Comparison of ENCODE assay signal across 8 cellular contexts in genomic region chr5:178116406-178116885, GRCh38. TPM values are rescaled to one million over a fixed set of nuclear protein-coding genes. Genes with fewer than 3 reads are reported as not detected.
DNase-seq lines count a peak whose midpoint lies in the region; ATAC-seq and TF ChIP-seq lines count a peak whose summit lies in the region.

No MANE protein-coding gene starts in this region.

- peaks cover 0 to 2% of the 10 kb centered on the region in 2 donors for H3K9me3 ChIP-seq in esophagus (ENCODE audit: control insufficient read depth in 2 of 2, insufficient read depth in 1 of 2, low read depth in 1 of 2, low read length in 1 of 2)

- H3K27me3 ChIP-seq in esophagus (ENCODE audit: control insufficient read depth in 1 of 2, insufficient read depth in 2 of 2, low read length in 2 of 2) = no peaks in the 10 kb centered on the region

- peaks cover 3% of the 10 kb centered on the region for H3K9me3 Mint-ChIP-seq in activated CD4-positive, alpha-beta T cell treated with anti-CD3 and anti-CD28 coated beads for 36 hours (ENCODE audit: low read depth)

- ATAC-seq in HG02938 (IDR thresholded peaks at IDR 0.05; ENCODE audit: unreplicated experiment) = peak; percentile 24
- peak; percentile 31 for ATAC-seq in activated CD4-positive, alpha-beta T cell treated with anti-CD3 and anti-CD28 coated beads for 36 hours
- ATAC-seq in GM21526 (IDR thresholded peaks at IDR 0.05; ENCODE audit: low FRiP score, unreplicated experiment) = no peak

- H3K36me3 Mint-ChIP-seq in activated CD4-positive, alpha-beta T cell treated with anti-CD3 and anti-CD28 coated beads for 36 hours (ENCODE audit: low read depth) = peaks cover 2% of the 10 kb centered on the region

- H3K4me3 Mint-ChIP-seq in activated CD4-positive, alpha-beta T cell treated with anti-CD3 and anti-CD28 coated beads for 36 hours = peak overlapping the region; percentile 88

- H3K4me1 ChIP-seq in esophagus (ENCODE audit: control insufficient read depth in 2 of 2, insufficient read depth in 2 of 2, low read length in 1 of 2) = peaks cover 6 to 22% of the 10 kb centered on the region in 2 donors

- H3K36me3 ChIP-seq in esophagus (ENCODE audit: control insufficient read depth in 2 of 2, insufficient read depth in 2 of 2, low read length in 1 of 2) = peaks cover 0 to 24% of the 10 kb centered on the region in 2 donors

- peak overlapping the region; percentile 70 to 75 for H3K4me3 ChIP-seq in esophagus (ENCODE audit: low read depth in 1 of 2, low read length in 2 of 2)

- POLR2A ChIA-PET in activated CD4-positive, alpha-beta T cell treated with anti-CD3 and anti-CD28 coated beads for 36 hours (lab: Charles Lee) = interaction anchor here (0.8 kb wide), 1 partner anchor 11 kb away, joined by 4 read pairs; no protein-coding TSS in a partner anchor

- no peak for TF ChIP-seq CTCF in GM10266 (IDR thresholded peaks at IDR 0.05; ENCODE audit: control insufficient read depth, insufficient read depth, low read depth, missing control alignments)

- H3K27ac Mint-ChIP-seq in activated CD4-positive, alpha-beta T cell treated with anti-CD3 and anti-CD28 coated beads for 36 hours = peak overlapping the region; percentile 56

- 28 to 45% methylated on average over 18 of the region's 18 CpGs for WGBS in esophagus, 2 donors

- DNase-seq in GM10266 (ENCODE audit: extremely low spot score) (peak; percentile 79), COLO829 (ENCODE audit: low spot score) (no peak), NCI-H1694 (lab: John Stamatoyannopoulos, UW) (no peak)
- peak; percentile 76 for DNase-seq in activated CD4-positive, alpha-beta T cell treated with anti-CD3 and anti-CD28 coated beads for 36 hours
- peak; percentile 41 for DNase-seq in stimulated activated CD8-positive, alpha-beta memory T cell treated with anti-CD3 and anti-CD28 coated beads, Interleukin-7, amount 100 ng/mL, for 24 hours (ENCODE audit: low read depth)

- H3K27ac ChIP-seq in esophagus (ENCODE audit: low read depth in 2 of 2, low read length in 1 of 2) = peak overlapping the region in 1 of 2 donors; percentile 17

- peaks cover 44% of the 10 kb centered on the region for H3K4me1 Mint-ChIP-seq in activated CD4-positive, alpha-beta T cell treated with anti-CD3 and anti-CD28 coated beads for 36 hours

- CTCF ChIA-PET in activated CD4-positive, alpha-beta T cell treated with anti-CD3 and anti-CD28 coated beads for 36 hours (lab: Charles Lee) = interaction anchor here (0.7 to 1.3 kb wide), 4 partner anchors 16 to 50 kb away, joined by 3 read pairs; no protein-coding TSS in a partner anchor

- intact Hi-C loops in activated CD4-positive, alpha-beta T cell treated with anti-CD3 and anti-CD28 coated beads for 36 hours (cut with DNase I, micrococcal nuclease) = no loop called here

- peaks cover 6% of the 10 kb centered on the region for H3K27me3 Mint-ChIP-seq in activated CD4-positive, alpha-beta T cell treated with anti-CD3 and anti-CD28 coated beads for 36 hours

RNA-seq across cellular contexts. Expression of gene N4BP3, which starts 3.1 kb away (rescaled TPM):
- total RNA-seq in activated CD4-positive, alpha-beta T cell treated with anti-CD3 and anti-CD28 coated beads for 36 hours = 1 to 10 TPM; 3.3 to 3.7 TPM
- polyA plus RNA-seq in esophagus = 10 to 100 TPM; 16.9 to 26.2 TPM

RNA-seq across cellular contexts. Expression of gene RMND5B, which starts 14.4 kb away (rescaled TPM):
- 10 to 100 TPM; 24.1 to 28.7 TPM for total RNA-seq in activated CD4-positive, alpha-beta T cell treated with anti-CD3 and anti-CD28 coated beads for 36 hours
- 10 to 100 TPM; 75.2 to 90.8 TPM for polyA plus RNA-seq in esophagus

RNA-seq across cellular contexts. Expression of gene NHP2, which starts 37.2 kb away (rescaled TPM):
- 100 to 1,000 TPM; 244 TPM for total RNA-seq in activated CD4-positive, alpha-beta T cell treated with anti-CD3 and anti-CD28 coated beads for 36 hours
- 100 to 1,000 TPM; 126 to 238 TPM for polyA plus RNA-seq in esophagus

Comparison
In these comparisons a context has a peak if more than half of its experiments do, and no peak if none do; other contexts are left out.
1. DNase-seq: peak in GM10266 (single experiment), activated CD4-positive, alpha-beta T cell treated with anti-CD3 and anti-CD28 coated beads for 36 hours (single experiment) and stimulated activated CD8-positive, alpha-beta memory T cell treated with anti-CD3 and anti-CD28 coated beads, Interleukin-7, amount 100 ng/mL, for 24 hours (single experiment); none in COLO829 (single experiment) and NCI-H1694 (single experiment).